In the genomic region with DNA sequence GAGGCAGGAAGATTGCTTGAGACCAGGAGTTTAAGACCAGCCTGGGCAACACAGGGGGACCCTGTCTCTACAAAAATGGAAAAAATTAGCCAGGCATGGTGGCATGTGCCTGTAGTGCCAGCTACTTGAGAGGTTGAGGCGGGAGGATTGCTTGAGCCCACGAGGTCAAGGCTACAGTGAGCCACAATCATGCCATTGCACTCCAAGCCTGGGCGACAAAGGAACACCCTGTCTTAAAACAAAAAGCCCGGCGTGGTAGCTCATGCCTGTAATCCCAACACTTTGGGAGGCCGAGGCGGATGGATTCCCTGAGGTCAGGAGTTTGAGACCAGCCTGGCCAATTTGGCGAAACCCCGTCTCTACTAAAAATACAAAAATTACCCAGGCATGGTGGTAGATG, we compare ENCODE assay signal across 7 cellular contexts. TPM values are rescaled to one million over a fixed set of nuclear protein-coding genes. Genes with fewer than 3 reads are reported as not detected.
"Had no signal": no experiment of that assay in that cellular context is flagged by ENCODE, and none has a peak within 500 bp of the region (broad histone marks: within the 10 kb centered on the region; RNA-seq: fewer than 3 reads in every experiment).

No MANE protein-coding gene starts in this region.

RNA-seq across cellular contexts. Expression of gene FAM180B, which starts 55.8 kb away (rescaled TPM):
- total RNA-seq: colonic mucosa, esophagus mucosa, liver, ovary, right lobe of liver, Right ventricle myocardium superior, smooth muscle cell had no signal
- polyA plus RNA-seq: liver, smooth muscle cell had no signal
